Comparison of ENCODE assay signal across 8 cellular contexts in the genomic region with DNA sequence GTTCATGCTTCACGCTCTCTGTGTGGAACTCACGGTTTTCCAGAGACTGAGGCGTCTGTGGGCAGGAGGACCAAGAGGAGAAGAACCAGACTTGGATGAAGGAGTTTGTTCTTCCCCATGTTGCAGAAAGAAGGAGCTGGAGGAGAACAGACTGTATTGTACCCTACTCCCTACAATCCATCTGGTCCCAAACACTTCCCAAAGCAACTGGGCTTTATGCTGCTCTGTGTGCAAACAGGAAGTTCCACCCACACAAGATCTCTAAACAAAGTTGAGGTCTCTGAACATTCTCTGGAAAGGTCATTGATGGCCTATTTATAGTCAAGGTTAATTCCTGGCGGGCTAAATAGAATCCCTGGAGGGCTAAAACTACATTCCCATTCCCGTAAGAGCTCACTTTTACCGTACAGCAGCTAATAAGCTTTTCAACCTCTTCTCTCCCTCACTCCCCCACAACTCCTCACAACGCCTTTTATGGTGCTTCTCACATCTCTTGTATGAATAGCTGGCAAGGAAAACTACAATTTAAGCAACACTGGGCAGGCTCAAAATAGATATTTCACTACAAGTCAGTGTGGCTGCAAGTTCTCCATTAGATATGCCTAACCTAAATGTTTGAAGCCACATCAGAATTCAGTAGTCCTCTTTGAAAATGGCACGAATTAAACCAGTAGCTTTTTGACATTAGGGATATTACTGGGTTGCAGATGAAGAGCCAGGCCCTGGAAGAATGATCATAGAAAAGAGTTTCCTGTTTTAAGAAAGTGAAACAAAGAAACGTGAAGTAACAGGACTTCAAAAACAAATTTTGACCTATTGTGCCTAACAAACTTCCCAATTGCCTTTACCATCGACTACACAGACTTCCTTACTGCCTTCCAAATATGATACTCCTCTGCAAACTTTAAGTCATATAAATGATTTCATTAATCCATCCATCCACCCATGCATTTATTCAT. TPM values are rescaled to one million over a fixed set of nuclear protein-coding genes. Genes with fewer than 3 reads are reported as not detected.
DNase-seq lines count a peak whose midpoint lies in the region; ATAC-seq and TF ChIP-seq lines count a peak whose summit lies in the region.
"Had no signal": no experiment of that assay in that cellular context is flagged by ENCODE, and none has a peak within 500 bp of the region (broad histone marks: within the 10 kb centered on the region; RNA-seq: fewer than 3 reads in every experiment).

Gene A2M, minus strand, starts transcription at position 189 of the 959 bp plus-strand sequence. Its CDS starts 70 bp downstream, at position 119.

- peaks cover 0 to 14% (median 0%) of the 10 kb centered on the region in 4 donors for H3K36me3 ChIP-seq in upper lobe of left lung

- H3K4me1 ChIP-seq in upper lobe of left lung = peaks cover 12 to 41% (median 33%) of the 10 kb centered on the region in 4 donors

- peak in 2 of 4 donors; percentile 50 to 58 for TF ChIP-seq POLR2A in upper lobe of left lung (IDR thresholded peaks at IDR 0.05)

- peaks cover 29% of the 10 kb centered on the region for H3K4me1 Mint-ChIP-seq in activated naive CD8-positive, alpha-beta T cell treated with anti-CD3 and anti-CD28 coated beads, Interleukin-2, amount 50 U/mL, for 24 hours
- H3K4me1 Mint-ChIP-seq in natural killer cell treated with Interleukin-12 subunit alpha and Interleukin-12 subunit beta and Interleukin-15 and Interleukin-18, amount 100 ng/mL, for 72 hours (ENCODE audit: low read depth in 2 of 2) = peaks cover 25 to 37% of the 10 kb centered on the region in 2 donors

- H3K27ac Mint-ChIP-seq in activated naive CD8-positive, alpha-beta T cell treated with anti-CD3 and anti-CD28 coated beads, Interleukin-2, amount 50 U/mL, for 24 hours = peak within 1 kb of the TSS; percentile 32
- peak within 1 kb of the TSS; percentile 22 to 65 for H3K27ac Mint-ChIP-seq in natural killer cell treated with Interleukin-12 subunit alpha and Interleukin-12 subunit beta and Interleukin-15 and Interleukin-18, amount 100 ng/mL, for 72 hours
- H3K27ac Mint-ChIP-seq: memory B cell had no signal

- no peaks in the 10 kb centered on the region for H3K36me3 Mint-ChIP-seq in activated naive CD8-positive, alpha-beta T cell treated with anti-CD3 and anti-CD28 coated beads, Interleukin-2, amount 50 U/mL, for 24 hours (ENCODE audit: low read depth)
- H3K36me3 Mint-ChIP-seq in natural killer cell treated with Interleukin-12 subunit alpha and Interleukin-12 subunit beta and Interleukin-15 and Interleukin-18, amount 100 ng/mL, for 72 hours = no peaks in the 10 kb centered on the region
- H3K36me3 Mint-ChIP-seq: memory B cell had no signal

- H3K9me3 Mint-ChIP-seq in activated naive CD8-positive, alpha-beta T cell treated with anti-CD3 and anti-CD28 coated beads, Interleukin-2, amount 50 U/mL, for 24 hours = no peaks in the 10 kb centered on the region
- no peaks in the 10 kb centered on the region for H3K9me3 Mint-ChIP-seq in natural killer cell treated with Interleukin-12 subunit alpha and Interleukin-12 subunit beta and Interleukin-15 and Interleukin-18, amount 100 ng/mL, for 72 hours
- H3K9me3 Mint-ChIP-seq: memory B cell had no signal

- H3K4me3 Mint-ChIP-seq in activated naive CD8-positive, alpha-beta T cell treated with anti-CD3 and anti-CD28 coated beads, Interleukin-2, amount 50 U/mL, for 24 hours = no peak within 1 kb of the TSS
- peak within 1 kb of the TSS; percentile 64 for H3K4me3 Mint-ChIP-seq in natural killer cell treated with Interleukin-12 subunit alpha and Interleukin-12 subunit beta and Interleukin-15 and Interleukin-18, amount 100 ng/mL, for 72 hours
- H3K4me3 Mint-ChIP-seq: memory B cell had no signal

- ATAC-seq in activated naive CD8-positive, alpha-beta T cell treated with anti-CD3 and anti-CD28 coated beads, Interleukin-2, amount 50 U/mL, for 24 hours = no peak
- no peak for ATAC-seq in natural killer cell treated with Interleukin-12 subunit alpha and Interleukin-12 subunit beta and Interleukin-15 and Interleukin-18, amount 100 ng/mL, for 72 hours
- ATAC-seq in upper lobe of left lung (ENCODE audit: low FRiP score in 2 of 2) (peak; percentile 49 to 82), HG03159 (IDR thresholded peaks at IDR 0.05; ENCODE audit: unreplicated experiment) (no peak), GM18867 (IDR thresholded peaks at IDR 0.05; ENCODE audit: unreplicated experiment) (no peak)

- no peaks in the 10 kb centered on the region for H3K9me3 ChIP-seq in upper lobe of left lung

- peak; percentile 22 to 75 (median 56) for TF ChIP-seq EP300 in upper lobe of left lung (IDR thresholded peaks at IDR 0.05)

- WGBS in upper lobe of left lung, 2 donors = 46 to 47% methylated on average over 10 of the region's 10 CpGs

- H3K27ac ChIP-seq in upper lobe of left lung = peak within 1 kb of the TSS; percentile 60 to 83 (median 74)

- H3K27me3 ChIP-seq in upper lobe of left lung = no peaks in the 10 kb centered on the region

- TF ChIP-seq CTCF in fibroblast of villous mesenchyme (IDR thresholded peaks at IDR 0.05; ENCODE audit: insufficient read depth, low read depth, low read length) = no peak
- no peak for TF ChIP-seq CTCF in upper lobe of left lung (IDR thresholded peaks at IDR 0.05)

- no peaks in the 10 kb centered on the region for H3K27me3 Mint-ChIP-seq in activated naive CD8-positive, alpha-beta T cell treated with anti-CD3 and anti-CD28 coated beads, Interleukin-2, amount 50 U/mL, for 24 hours
- no peaks in the 10 kb centered on the region for H3K27me3 Mint-ChIP-seq in natural killer cell treated with Interleukin-12 subunit alpha and Interleukin-12 subunit beta and Interleukin-15 and Interleukin-18, amount 100 ng/mL, for 72 hours

- no peak for DNase-seq in activated naive CD8-positive, alpha-beta T cell treated with anti-CD3 and anti-CD28 coated beads, Interleukin-2, amount 50 U/mL, for 24 hours
- DNase-seq in fibroblast of villous mesenchyme (ENCODE audit: low read depth) = peak; percentile 80
- DNase-seq in natural killer cell treated with Interleukin-12 subunit alpha and Interleukin-12 subunit beta and Interleukin-15 and Interleukin-18, amount 100 ng/mL, for 72 hours (ENCODE audit: low spot score) = no peak
- peak in 1 of 2 donors; percentile 24 for DNase-seq in upper lobe of left lung
- no peak for DNase-seq in NCI-H2171 (lab: John Stamatoyannopoulos, UW)

- H3K4me3 ChIP-seq in fibroblast of villous mesenchyme (ENCODE audit: low read depth, low read length) (peak within 1 kb of the TSS; percentile 14), upper lobe of left lung (peak within 1 kb of the TSS; percentile 43 to 54 (median 48))

RNA-seq across cellular contexts. Expression of gene A2M, which starts in this region (rescaled TPM):
- total RNA-seq in fibroblast of villous mesenchyme (14.7 and 20.9 TPM in 2 replicates), upper lobe of left lung (1,000 to 10,000 TPM in 4 of 6 donors, 100 to 1,000 TPM in 2; 314 to 2,437 (median 1,163) TPM)
- total RNA-seq in natural killer cell treated with Interleukin-12 subunit alpha and Interleukin-12 subunit beta and Interleukin-15 and Interleukin-18, amount 100 ng/mL, for 72 hours = under 1 TPM in 1 of 2 donors, not detected in 1; 0.59 TPM

Comparison
In these comparisons a context has a peak if more than half of its experiments do, and no peak if none do; other contexts are left out.
1. RNA of gene A2M (total RNA-seq): 314 to 2,437 TPM in upper lobe of left lung; 14.7 to 20.9 TPM in fibroblast of villous mesenchyme and 0.59 TPM in natural killer cell treated with Interleukin-12 subunit alpha and Interleukin-12 subunit beta and Interleukin-15 and Interleukin-18, amount 100 ng/mL, for 72 hours; every median in the first group is over 10 times any median in the second.
2. ATAC-seq: peak in upper lobe of left lung (2 of 2); none in activated naive CD8-positive, alpha-beta T cell treated with anti-CD3 and anti-CD28 coated beads, Interleukin-2, amount 50 U/mL, for 24 hours (single experiment), natural killer cell treated with Interleukin-12 subunit alpha and Interleukin-12 subunit beta and Interleukin-15 and Interleukin-18, amount 100 ng/mL, for 72 hours (0 of 2), HG03159 (single experiment) and GM18867 (single experiment).